In genomic region chr9:136707011-136707410, GRCh38 we compare ENCODE assay signal across 32 cellular contexts. TPM values are rescaled to one million over a fixed set of nuclear protein-coding genes. Genes with fewer than 3 reads are reported as not detected.
"Had no signal": no experiment of that assay in that cellular context is flagged by ENCODE, and none has a peak within 500 bp of the region (broad histone marks: within the 10 kb centered on the region; RNA-seq: fewer than 3 reads in every experiment).

No MANE protein-coding gene starts in this region.

- DNase-seq: dermis blood vessel endothelial cell; dorsolateral prefrontal cortex; effector CD8-positive, alpha-beta T cell; effector memory CD8-positive, alpha-beta T cell; endodermal cell; erythroblast; esophagus squamous epithelium; foreskin fibroblast; foreskin melanocyte; gastrocnemius medialis; glutamatergic neuron; head of caudate nucleus; heart right ventricle; hippocampal formation; left cardiac atrium; left lung; left ventricle myocardium superior; lower lobe of right lung; mesenchymal stem cell; mucosa of descending colon; naive B cell had no signal

- H3K36me3 ChIP-seq: esophagus squamous epithelium, gastrocnemius medialis, heart right ventricle, left lung, lower lobe of right lung had no signal

- H3K4me3 ChIP-seq: coronary artery, dorsolateral prefrontal cortex, esophagus squamous epithelium, gastrocnemius medialis, heart right ventricle, left lung, lower lobe of right lung, mucosa of descending colon had no signal

- H3K27ac ChIP-seq: coronary artery, dorsolateral prefrontal cortex, epithelial cell of prostate, esophagus squamous epithelium, gastrocnemius medialis, heart right ventricle, left lung, lower lobe of right lung had no signal

- H3K4me1 ChIP-seq: gastrocnemius medialis had no signal

- FAIRE-seq: colon, endometrium, islet of Langerhans, keratinocyte had no signal

- H3K9me3 ChIP-seq: esophagus squamous epithelium, gastrocnemius medialis, heart right ventricle, left lung, lower lobe of right lung, mucosa of descending colon had no signal

RNA-seq across cellular contexts. Expression of gene DIPK1B, which starts 5.4 kb away (rescaled TPM):
- total RNA-seq: myocyte had no signal

RNA-seq across cellular contexts. Expression of gene LCN10, which starts 35.7 kb away (rescaled TPM):
- total RNA-seq: dermis blood vessel endothelial cell, glomerular endothelial cell, kidney epithelial cell, lung microvascular endothelial cell, myocyte had no signal

RNA-seq across cellular contexts. Expression of gene LCN6, which starts 41.3 kb away (rescaled TPM):
- total RNA-seq: endodermal cell, glomerular endothelial cell, kidney epithelial cell, lung microvascular endothelial cell, mesothelial cell of epicardium, myocyte had no signal
